ENCODE assay signal across 10 cellular contexts in genomic region chr19:8514505-8515009, GRCh38. TPM values are rescaled to one million over a fixed set of nuclear protein-coding genes. Genes with fewer than 3 reads are reported as not detected.
DNase-seq lines count a peak whose midpoint lies in the region; ATAC-seq, FAIRE-seq and TF ChIP-seq lines count a peak whose summit lies in the region.
"Not testable (repeated sequence)": the region's sequence is repeated elsewhere in the genome, so short reads cannot be mapped to it uniquely, and the experiment has no call there.
"Had no signal": no experiment of that assay in that cellular context is flagged by ENCODE, and none has a peak within 500 bp of the region (broad histone marks: within the 10 kb centered on the region; RNA-seq: fewer than 3 reads in every experiment).

No MANE protein-coding gene starts in this region.

- TF ChIP-seq POLR2A in NB4 (IDR thresholded peaks at IDR 0.05; ENCODE audit: extremely low read depth, insufficient read length), result not testable (repeated sequence)

- not testable (repeated sequence) for H3K27me3 ChIP-seq in DND-41 (ENCODE audit: insufficient read depth, low read length, poor library complexity); bronchial epithelial cell (ENCODE audit: control insufficient read depth, insufficient read depth, low read length); rectal smooth muscle tissue (ENCODE audit: control insufficient read depth, insufficient read depth, low read length)

- H3K4me1 Mint-ChIP-seq in activated CD8-positive, alpha-beta T cell treated with anti-CD3 and anti-CD28 coated beads for 36 hours (ENCODE audit: low read depth), result peaks cover 41% of the 10 kb centered on the region
- H3K4me1 Mint-ChIP-seq in type B pancreatic cell (ENCODE audit: unreplicated experiment), result peaks cover 13% of the 10 kb centered on the region

- peak overlapping the region; percentile 99 for H3K27ac Mint-ChIP-seq in activated CD8-positive, alpha-beta T cell treated with anti-CD3 and anti-CD28 coated beads for 36 hours
- peak overlapping the region; percentile 98 for H3K27ac Mint-ChIP-seq in type B pancreatic cell

- not testable (repeated sequence) for H3K9me3 ChIP-seq in DND-41 (ENCODE audit: insufficient read depth, low read length, severe bottlenecking); mesodermal cell (ENCODE audit: control insufficient read depth, low read length)

- peaks cover 44% of the 10 kb centered on the region for H3K4me1 ChIP-seq in DND-41 (ENCODE audit: insufficient read depth, low read length)
- peaks cover 19% of the 10 kb centered on the region for H3K4me1 ChIP-seq in mesodermal cell (ENCODE audit: control insufficient read depth, insufficient read depth, low read length, poor library complexity, severe bottlenecking)
- H3K4me1 ChIP-seq in rectal smooth muscle tissue (ENCODE audit: control insufficient read depth, insufficient read depth, low read length), result peaks cover 10% of the 10 kb centered on the region

- H3K79me2 ChIP-seq in DND-41 (ENCODE audit: insufficient read depth, low read length), result peaks cover 12% of the 10 kb centered on the region

- CTCF ChIA-PET in activated CD8-positive, alpha-beta T cell treated with anti-CD3 and anti-CD28 coated beads for 36 hours (lab: Charles Lee), result interaction anchor here (0.9 to 10.2 kb wide), 8 partner anchors 9 to 127 kb away, joined by 3 to 117 read pairs (median 4); partner anchors contain the start of genes MYO1F and PRAM1

- DNase-seq in DND-41; NB4 (ENCODE audit: low read depth); activated CD8-positive, alpha-beta T cell treated with anti-CD3 and anti-CD28 coated beads for 36 hours; bronchial epithelial cell (ENCODE audit: low read depth); foreskin fibroblast; type B pancreatic cell (ENCODE audit: extremely low spot score, unreplicated experiment): not testable (repeated sequence)

- H3K4me2 ChIP-seq in DND-41 (ENCODE audit: insufficient read depth, low read length), result peak overlapping the region; percentile 69

- intact Hi-C loops in activated CD8-positive, alpha-beta T cell treated with anti-CD3 and anti-CD28 coated beads for 36 hours (cut with micrococcal nuclease), result loop anchor here (5.0 kb wide), 1 partner anchor 63 kb away; the partner anchor contains the start of gene MYO1F

- 93 to 95% methylated on average over 15 to 19 of the region's 21 CpGs for WGBS in mesodermal cell (ENCODE audit: insufficient coverage in 2 of 2), 2 experiments

- FAIRE-seq in bronchial epithelial cell (lab: Jason Lieb, UNC), result not testable (repeated sequence)

- H2AFZ ChIP-seq in DND-41 (ENCODE audit: low read depth, low read length), result peak overlapping the region; percentile 90; the same call in 1 of the 2 replicates

- H3K36me3 ChIP-seq in DND-41 (ENCODE audit: insufficient read depth, low read length), result peaks cover 13% of the 10 kb centered on the region; the same call in 1 of the 2 replicates
- H3K36me3 ChIP-seq in bronchial epithelial cell (ENCODE audit: control insufficient read depth, insufficient read depth, low read length); mesodermal cell (ENCODE audit: control insufficient read depth, insufficient read depth, low read length); rectal smooth muscle tissue (ENCODE audit: control insufficient read depth, insufficient read depth, low read length): not testable (repeated sequence)

- H3K4me3 ChIP-seq in DND-41 (ENCODE audit: low read depth in 1 of 2, low read length in 2 of 2) (peak overlapping the region; percentile 35 to 63; a peak in 3 of 4 replicates), NB4 (ENCODE audit: low read depth, low read length) (peak overlapping the region; percentile 66), bronchial epithelial cell (ENCODE audit: low read depth, low read length) (peak overlapping the region; percentile 77), foreskin fibroblast (ENCODE audit: low read depth in 1 of 2, low read length in 2 of 2) (peak overlapping the region; percentile 55 to 71), mesodermal cell (ENCODE audit: extremely low read depth, insufficient read depth, low read length, poor library complexity, severe bottlenecking) (peak overlapping the region; percentile 58), rectal smooth muscle tissue (ENCODE audit: low read length) (peak overlapping the region; percentile 68)

- H3K9ac ChIP-seq in DND-41 (ENCODE audit: low read depth, low read length), result peak overlapping the region; percentile 85
- not testable (repeated sequence) for H3K9ac ChIP-seq in rectal smooth muscle tissue (ENCODE audit: low read length)

- not testable (repeated sequence) for H3K27me3 Mint-ChIP-seq in activated CD8-positive, alpha-beta T cell treated with anti-CD3 and anti-CD28 coated beads for 36 hours; type B pancreatic cell

- POLR2A ChIA-PET in activated CD8-positive, alpha-beta T cell treated with anti-CD3 and anti-CD28 coated beads for 36 hours (lab: Charles Lee), result interaction anchor here (0.9 to 3.0 kb wide), 19 partner anchors 9 to 191 kb away, joined by 3 to 24 read pairs (median 4); partner anchors contain the start of genes HNRNPM, MARCHF2 and MYO1F

- TF ChIP-seq CTCF in DND-41 (IDR thresholded peaks at IDR 0.05; ENCODE audit: borderline replicate concordance, extremely low read depth, low read length, poor library complexity, severe bottlenecking); NB4 (IDR thresholded peaks at IDR 0.05; ENCODE audit: low read depth, low read length); activated CD8-positive, alpha-beta T cell treated with anti-CD3 and anti-CD28 coated beads for 36 hours (IDR thresholded peaks at IDR 0.05); bronchial epithelial cell (IDR thresholded peaks at IDR 0.05; ENCODE audit: insufficient read depth, low read length, severe bottlenecking); foreskin fibroblast (IDR thresholded peaks at IDR 0.05; ENCODE audit: low read depth, low read length); type B pancreatic cell (conservative IDR thresholded peaks at IDR 0.05): not testable (repeated sequence)

- H3K9me3 Mint-ChIP-seq in activated CD8-positive, alpha-beta T cell treated with anti-CD3 and anti-CD28 coated beads for 36 hours; type B pancreatic cell: not testable (repeated sequence)

- not testable (repeated sequence) for ATAC-seq in DND-41 (ENCODE audit: insufficient read depth, low read depth); activated CD8-positive, alpha-beta T cell treated with anti-CD3 and anti-CD28 coated beads for 36 hours

- H4K20me1 ChIP-seq in DND-41 (ENCODE audit: insufficient read depth, low read length), result not testable (repeated sequence)

- H3K27ac ChIP-seq in DND-41 (ENCODE audit: low read length), result peak overlapping the region; percentile 87
- peak overlapping the region; percentile 95 for H3K27ac ChIP-seq in mesodermal cell (ENCODE audit: low read depth, low read length, severe bottlenecking)
- H3K27ac ChIP-seq in rectal smooth muscle tissue (ENCODE audit: low read depth, low read length), result peak overlapping the region; percentile 100

- peak overlapping the region; percentile 88 for H3K4me3 Mint-ChIP-seq in activated CD8-positive, alpha-beta T cell treated with anti-CD3 and anti-CD28 coated beads for 36 hours
- H3K4me3 Mint-ChIP-seq in type B pancreatic cell, result peak overlapping the region; percentile 94

- H3K36me3 Mint-ChIP-seq in activated CD8-positive, alpha-beta T cell treated with anti-CD3 and anti-CD28 coated beads for 36 hours (ENCODE audit: low read depth); type B pancreatic cell: not testable (repeated sequence)

RNA-seq across cellular contexts. Expression of gene ZNF414, which starts 0.6 kb away (rescaled TPM):
- total RNA-seq in activated CD8-positive, alpha-beta T cell treated with anti-CD3 and anti-CD28 coated beads for 36 hours, result 10 to 100 TPM; 21.6 to 24.0 TPM
- 2.2 and 3.4 TPM in 2 replicates for total RNA-seq in bronchial epithelial cell
- polyA plus RNA-seq in mesodermal cell (2013, experiment 1 of 2), result 18.8 TPM
- 16.3 TPM for polyA plus RNA-seq in mesodermal cell (2013, experiment 2 of 2)
- 19.9 and 25.4 TPM in 2 replicates for total RNA-seq in type B pancreatic cell (ENCODE audit: low replicate concordance)

RNA-seq across cellular contexts. Expression of gene PRAM1, which starts 12.1 kb away (rescaled TPM):
- total RNA-seq in activated CD8-positive, alpha-beta T cell treated with anti-CD3 and anti-CD28 coated beads for 36 hours, result 1 to 10 TPM in 1 of 2 experiments, under 1 TPM in 1; 0.74 to 1.1 TPM
- total RNA-seq in bronchial epithelial cell (not detected in 2 replicates), type B pancreatic cell (ENCODE audit: low replicate concordance) (0.31 TPM in 2 replicates)
- 0.41 TPM for polyA plus RNA-seq in mesodermal cell (2013, experiment 1 of 2)
- 0.46 TPM for polyA plus RNA-seq in mesodermal cell (2013, experiment 2 of 2)
- total RNA-seq: H4, HT1080 had no signal
